Comparison of ENCODE assay signal across 20 cellular contexts in genomic region chr6:1035419-1035818, GRCh38.
"Had no signal": no experiment of that assay in that cellular context is flagged by ENCODE, and none has a peak within 500 bp of the region (broad histone marks: within the 10 kb centered on the region; RNA-seq: fewer than 3 reads in every experiment).

No MANE protein-coding gene starts in this region.

- DNase-seq: cortex of kidney; gastrocnemius medialis; kidney; mesendoderm; midbrain; naive thymus-derived CD4-positive, alpha-beta T cell; right cardiac atrium; sigmoid colon; stimulated activated CD4-positive, alpha-beta T cell treated with anti-CD3 and anti-CD28 coated beads, Interleukin-4, amount 100 ng/mL, for 4 hours; stimulated activated naive CD8-positive, alpha-beta T cell treated with anti-CD3 and anti-CD28 coated beads, Interleukin-15, Interleukin-2, amounts not matched to agents 100 U/mL and 50 U/mL, for 24 hours; substantia nigra; upper lobe of left lung; uterus had no signal

- H3K4me3 Mint-ChIP-seq: naive thymus-derived CD4-positive, alpha-beta T cell; nephron; neural progenitor cell; stimulated activated memory B cell treated with anti-CD40 and anti-IgM and Interleukin-4, amounts not matched to agents 10 μg/mL and 1 μg/mL and 100 μg/mL, for 72 hours had no signal

- H3K4me1 ChIP-seq: gastrocnemius medialis, neural progenitor cell, prostate gland, sigmoid colon, tibial nerve, upper lobe of left lung, uterus had no signal

- H3K9me3 ChIP-seq: gastrocnemius medialis, prostate gland, sigmoid colon, thoracic aorta, upper lobe of left lung, uterus had no signal

- ATAC-seq: gastrocnemius medialis; left lobe of liver; naive thymus-derived CD4-positive, alpha-beta T cell; right cardiac atrium; stimulated activated memory B cell treated with anti-CD40 and anti-IgM and Interleukin-4, amounts not matched to agents 10 μg/mL and 1 μg/mL and 100 μg/mL, for 72 hours; stimulated activated naive CD8-positive, alpha-beta T cell treated with anti-CD3 and anti-CD28 coated beads, Interleukin-15, Interleukin-2, amounts not matched to agents 100 U/mL and 50 U/mL, for 24 hours had no signal

- H3K4me3 ChIP-seq: gastrocnemius medialis, neural progenitor cell, prostate gland, sigmoid colon, thoracic aorta, tibial nerve, upper lobe of left lung, uterus had no signal

- H3K9me3 Mint-ChIP-seq: stimulated activated memory B cell treated with anti-CD40 and anti-IgM and Interleukin-4, amounts not matched to agents 10 μg/mL and 1 μg/mL and 100 μg/mL, for 72 hours had no signal

- H3K27ac Mint-ChIP-seq: naive thymus-derived CD4-positive, alpha-beta T cell; nephron; neural progenitor cell; stimulated activated memory B cell treated with anti-CD40 and anti-IgM and Interleukin-4, amounts not matched to agents 10 μg/mL and 1 μg/mL and 100 μg/mL, for 72 hours had no signal

- H3K27me3 ChIP-seq: gastrocnemius medialis, neural progenitor cell, sigmoid colon, tibial nerve, upper lobe of left lung, uterus had no signal

- H3K36me3 ChIP-seq: gastrocnemius medialis, neural progenitor cell, prostate gland, sigmoid colon, thoracic aorta, tibial nerve, upper lobe of left lung, uterus had no signal

- H3K36me3 Mint-ChIP-seq: naive thymus-derived CD4-positive, alpha-beta T cell; neural progenitor cell; stimulated activated memory B cell treated with anti-CD40 and anti-IgM and Interleukin-4, amounts not matched to agents 10 μg/mL and 1 μg/mL and 100 μg/mL, for 72 hours had no signal

- H3K4me1 Mint-ChIP-seq: nephron; stimulated activated memory B cell treated with anti-CD40 and anti-IgM and Interleukin-4, amounts not matched to agents 10 μg/mL and 1 μg/mL and 100 μg/mL, for 72 hours had no signal

- H3K27ac ChIP-seq: gastrocnemius medialis, neural progenitor cell, prostate gland, sigmoid colon, thoracic aorta, tibial nerve, upper lobe of left lung, uterus had no signal
